ENCODE assay signal across 22 cellular contexts in genomic region chr1:166855558-166855957, GRCh38.
"Had no signal": no experiment of that assay in that cellular context is flagged by ENCODE, and none has a peak within 500 bp of the region (broad histone marks: within the 10 kb centered on the region; RNA-seq: fewer than 3 reads in every experiment).

No MANE protein-coding gene starts in this region.

- H3K27me3 ChIP-seq: dorsolateral prefrontal cortex, hepatocyte, neutrophil, spleen, tibial artery had no signal

- ATAC-seq: left cardiac atrium, lower lobe of right lung, natural killer cell had no signal

- DNase-seq: activated CD4-positive, alpha-beta T cell treated with anti-CD3 and anti-CD28 coated beads for 1 hour; activated CD4-positive, alpha-beta T cell treated with anti-CD3 and anti-CD28 coated beads, Interleukin-2, amount 50 U/mL, for 48 hours; activated gamma-delta T cell; activated naive CD8-positive, alpha-beta T cell treated with anti-CD3 and anti-CD28 coated beads, Interleukin-2, amount 10 ng/mL, durations not matched to agents 7 days and 5 days; amygdala; caudate nucleus; dorsolateral prefrontal cortex; endodermal cell; foreskin fibroblast; left cardiac atrium; lower lobe of right lung; natural killer cell; spleen; stimulated activated CD4-positive, alpha-beta T cell treated with anti-CD3 and anti-CD28 coated beads, Interleukin-4, amount 100 ng/mL, for 4 hours; stimulated activated naive CD4-positive, alpha-beta T cell; substantia nigra; T-helper 2 cell; tibial artery had no signal

- H3K27ac Mint-ChIP-seq: activated naive CD8-positive, alpha-beta T cell treated with anti-CD3 and anti-CD28 coated beads, Interleukin-2, amount 10 ng/mL, durations not matched to agents 7 days and 5 days; natural killer cell had no signal

- H3K27ac ChIP-seq: epithelial cell of prostate, hepatocyte, lower lobe of right lung, neutrophil, tibial artery, VCaP had no signal

- H3K4me1 ChIP-seq: lower lobe of right lung had no signal

- H2AFZ ChIP-seq: hepatocyte had no signal

- H3K27me3 Mint-ChIP-seq: activated naive CD8-positive, alpha-beta T cell treated with anti-CD3 and anti-CD28 coated beads, Interleukin-2, amount 10 ng/mL, durations not matched to agents 7 days and 5 days had no signal

- H3K4me2 ChIP-seq: hepatocyte had no signal

- H3K9me3 ChIP-seq: lower lobe of right lung, neutrophil, spleen, tibial artery had no signal

- H3K4me3 ChIP-seq: dorsolateral prefrontal cortex, hepatocyte, lower lobe of right lung, spleen, tibial artery had no signal

- H3K9me3 Mint-ChIP-seq: activated naive CD8-positive, alpha-beta T cell treated with anti-CD3 and anti-CD28 coated beads, Interleukin-2, amount 10 ng/mL, durations not matched to agents 7 days and 5 days; endodermal cell; natural killer cell had no signal

- H3K4me3 Mint-ChIP-seq: activated naive CD8-positive, alpha-beta T cell treated with anti-CD3 and anti-CD28 coated beads, Interleukin-2, amount 10 ng/mL, durations not matched to agents 7 days and 5 days; endodermal cell; natural killer cell had no signal
